14 cellular contexts compared by ENCODE assay signal in the genomic region with DNA sequence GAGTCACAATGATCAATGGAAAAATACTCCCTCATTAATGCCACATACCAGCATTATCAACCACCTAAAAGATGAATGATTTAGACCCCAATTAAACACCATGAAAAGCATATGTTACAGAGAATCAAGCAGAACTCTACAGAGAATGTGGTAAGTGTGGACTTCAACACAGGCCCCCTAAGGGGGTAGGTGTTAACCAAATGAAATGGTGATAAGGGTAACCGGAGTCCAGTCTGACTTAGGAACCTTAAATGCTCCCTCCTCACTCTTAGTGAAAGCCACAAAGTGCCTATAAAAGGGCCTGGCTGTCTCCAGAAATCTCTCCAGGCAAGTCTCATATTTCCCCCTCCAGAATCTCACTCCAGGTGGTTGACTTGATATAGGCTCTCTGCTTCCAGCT.
DNase-seq lines count a peak whose midpoint lies in the region; ATAC-seq and TF ChIP-seq lines count a peak whose summit lies in the region.
"Had no signal": no experiment of that assay in that cellular context is flagged by ENCODE, and none has a peak within 500 bp of the region (broad histone marks: within the 10 kb centered on the region; RNA-seq: fewer than 3 reads in every experiment).

No MANE protein-coding gene starts in this region.

- H3K4me3 ChIP-seq in SJCRH30: no peak overlapping the region
- H3K4me3 ChIP-seq: GM12878 had no signal

- H3K27ac ChIP-seq in SJCRH30: no peak overlapping the region
- H3K27ac ChIP-seq: C4-2B, HL-60 had no signal

- H3K9me3 ChIP-seq in SJCRH30 (replicated peaks): no peaks in the 10 kb centered on the region
- H3K9me3 ChIP-seq: Caco-2 had no signal

- DNase-seq in HEK293T (ENCODE audit: extremely low spot score) (peak; percentile 69), NCI-H2107 (lab: John Stamatoyannopoulos, UW) (peak; percentile 51), SJCRH30 (peak; percentile 11 to 55), foreskin melanocyte (no peak), SW 1271 (lab: John Stamatoyannopoulos, UW) (no peak)
- DNase-seq: ACHN; AML-193; Caco-2; CD4-positive, alpha-beta T cell; H9 had no signal

- POLR2A ChIA-PET in HEK293T (lab: Yijun Ruan, JAX): no interaction called here

- H3K4me1 ChIP-seq in SJCRH30: no peaks in the 10 kb centered on the region
- H3K4me1 ChIP-seq: Caco-2 had no signal

- no peaks in the 10 kb centered on the region; the same call in 1 of the 2 replicates for H3K27me3 ChIP-seq in SJCRH30

- ATAC-seq in HG03159 (IDR thresholded peaks at IDR 0.05; ENCODE audit: unreplicated experiment): no peak
- ATAC-seq: GM12878 had no signal

- CTCF ChIA-PET in HEK293T (lab: Yijun Ruan, JAX): no interaction called here

- no peaks in the 10 kb centered on the region for H3K36me3 ChIP-seq in SJCRH30

TF ChIP-seq in HEK293T, 16 proteins besides CTCF, POLR2A, EP300 and RAD21:
- TF ChIP-seq SUZ12 (IDR thresholded peaks at IDR 0.05): no peak
- peak; percentile 71 for TF ChIP-seq CTBP1 (IDR thresholded peaks at IDR 0.05; ENCODE audit: borderline replicate concordance)
- no peak for TF ChIP-seq ELF4 (IDR thresholded peaks at IDR 0.05)
- no peak for TF ChIP-seq LEF1 (IDR thresholded peaks at IDR 0.05; ENCODE audit: borderline replicate concordance)
- TF ChIP-seq, protein P1, sequence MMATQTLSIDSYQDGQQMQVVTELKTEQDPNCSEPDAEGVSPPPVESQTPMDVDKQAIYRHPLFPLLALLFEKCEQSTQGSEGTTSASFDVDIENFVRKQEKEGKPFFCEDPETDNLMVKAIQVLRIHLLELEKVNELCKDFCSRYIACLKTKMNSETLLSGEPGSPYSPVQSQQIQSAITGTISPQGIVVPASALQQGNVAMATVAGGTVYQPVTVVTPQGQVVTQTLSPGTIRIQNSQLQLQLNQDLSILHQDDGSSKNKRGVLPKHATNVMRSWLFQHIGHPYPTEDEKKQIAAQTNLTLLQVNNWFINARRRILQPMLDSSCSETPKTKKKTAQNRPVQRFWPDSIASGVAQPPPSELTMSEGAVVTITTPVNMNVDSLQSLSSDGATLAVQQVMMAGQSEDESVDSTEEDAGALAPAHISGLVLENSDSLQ (IDR thresholded peaks at IDR 0.05): peak; percentile 37; the same call in 1 of the 2 replicates
- TF ChIP-seq NFRKB (IDR thresholded peaks at IDR 0.05): no peak
- TF ChIP-seq ZNF384 (IDR thresholded peaks at IDR 0.05): no peak
- TF ChIP-seq FOXK2 (IDR thresholded peaks at IDR 0.05): no peak
- no peak for TF ChIP-seq SP1 (IDR thresholded peaks at IDR 0.05)
- TF ChIP-seq TARDBP (IDR thresholded peaks at IDR 0.05): no peak
- TF ChIP-seq L3MBTL2 (conservative IDR thresholded peaks at IDR 0.05): peak; percentile 60
- peak; percentile 55; the same call in 1 of the 2 replicates for TF ChIP-seq ARNT (IDR thresholded peaks at IDR 0.05)
- no peak for TF ChIP-seq BHLHE40 (IDR thresholded peaks at IDR 0.05; ENCODE audit: borderline replicate concordance)
- TF ChIP-seq FOXA1 (IDR thresholded peaks at IDR 0.05): no peak
- no peak for TF ChIP-seq FOXM1 (IDR thresholded peaks at IDR 0.05; ENCODE audit: borderline replicate concordance)
- no peak for TF ChIP-seq HDGF (IDR thresholded peaks at IDR 0.05; ENCODE audit: borderline replicate concordance)
TF ChIP-seq in HEK293T: peak in this region for 4.

Comparison
In these comparisons a context has a peak if more than half of its experiments do, and no peak if none do; other contexts are left out.
1. DNase-seq: peak in HEK293T (single experiment), NCI-H2107 (single experiment) and SJCRH30 (2 of 2); none in foreskin melanocyte (single experiment) and SW 1271 (0 of 2).